In genomic region chr13:110509971-110510786, GRCh38 we compare ENCODE assay signal across 8 cellular contexts. TPM values are rescaled to one million over a fixed set of nuclear protein-coding genes. Genes with fewer than 3 reads are reported as not detected.
DNase-seq lines count a peak whose midpoint lies in the region; ATAC-seq and TF ChIP-seq lines count a peak whose summit lies in the region.

No MANE protein-coding gene starts in this region.

- no peaks in the 10 kb centered on the region for H3F3A ChIP-seq in GM23338 (replicated peaks; ENCODE audit: low read depth)

- H3K36me3 Mint-ChIP-seq in GM23338 (ENCODE audit: low read depth), result peaks cover 30% of the 10 kb centered on the region

- no peaks in the 10 kb centered on the region for H3K9me3 Mint-ChIP-seq in GM23338

- H4K20me1 ChIP-seq in GM23338 (replicated peaks; ENCODE audit: insufficient read depth), result no peaks in the 10 kb centered on the region

- no peak overlapping the region for H2AFZ ChIP-seq in GM23338

- no peak for TF ChIP-seq CTCF in GM23338 (conservative IDR thresholded peaks at IDR 0.05; ENCODE audit: low read depth in 2 of 2)

- H3K36me3 ChIP-seq in GM23338 (ENCODE audit: insufficient read depth) (peaks cover 3% of the 10 kb centered on the region; the same call in 1 of the 2 replicates), H7 (replicated peaks; ENCODE audit: control insufficient read depth, insufficient read depth, low read length) (peaks cover 16% of the 10 kb centered on the region)

- no peaks in the 10 kb centered on the region for H3K4me1 ChIP-seq in GM23338 (ENCODE audit: insufficient read depth)

- H3K27me3 ChIP-seq in GM23338 (ENCODE audit: insufficient read depth) (no peaks in the 10 kb centered on the region), H7 (ENCODE audit: control insufficient read depth, insufficient read depth, low read length) (no peaks in the 10 kb centered on the region)

- H3K4me1 Mint-ChIP-seq in GM23338, result peaks cover 7% of the 10 kb centered on the region

- H3K79me2 ChIP-seq in GM23338 (replicated peaks; ENCODE audit: insufficient read depth), result no peaks in the 10 kb centered on the region

- no peak overlapping the region for H3K4me3 ChIP-seq in GM23338
- no peak overlapping the region for H3K4me3 ChIP-seq in H7 (ENCODE audit: insufficient read depth, low read depth, low read length)

- no peak overlapping the region for H3K27ac Mint-ChIP-seq in GM23338

- H3K27me3 Mint-ChIP-seq in GM23338 (ENCODE audit: insufficient read depth, low read depth, poor library complexity), result peaks cover 7% of the 10 kb centered on the region

- no peak overlapping the region for H3K4me3 Mint-ChIP-seq in GM23338

- no peaks in the 10 kb centered on the region for H3K9me2 ChIP-seq in GM23338 (ENCODE audit: insufficient read depth)

- ATAC-seq in GM23338 (peak; percentile 47), HG03571 (IDR thresholded peaks at IDR 0.05; ENCODE audit: unreplicated experiment) (no peak)

- peak overlapping the region; percentile 63; the same call in 1 of the 2 replicates for H3K27ac ChIP-seq in GM23338 (ENCODE audit: low read depth)

- DNase-seq in GM03348 (ENCODE audit: low spot score) (peak; percentile 33), GM23338 (ENCODE audit: low spot score) (no peak), OCI-M1 (lab: John Stamatoyannopoulos, UW) (peak; percentile 96), islet precursor cell (peak; percentile 73), midbrain (lab: John Stamatoyannopoulos, UW) (no peak), H7 (no peak), NCI-H2029 (lab: John Stamatoyannopoulos, UW) (no peak)

- H3K4me2 ChIP-seq in GM23338, result no peak overlapping the region

TF ChIP-seq in GM23338, 12 proteins besides CTCF, POLR2A, EP300 and RAD21:
- no peak for TF ChIP-seq ZNF331 (CRISPR knock-in tag; IDR thresholded peaks at IDR 0.05; ENCODE audit: low read depth)
- no peak for TF ChIP-seq ETS1 (IDR thresholded peaks at IDR 0.05)
- no peak for TF ChIP-seq POLR2AphosphoS5 (IDR thresholded peaks at IDR 0.05; ENCODE audit: low read depth)
TF ChIP-seq in GM23338: peak in this region for 0.

RNA-seq across cellular contexts. Expression of gene RAB20, which starts 51.3 kb away (rescaled TPM):
- total RNA-seq in GM23338 (2014; rRNA removed; shearing (Covaris generic)), result 26.6 and 32.1 TPM in 2 replicates
- 11.8 and 12.3 TPM in 2 replicates for polyA plus RNA-seq in GM23338 (2016; fragmentation: Nextera tagmentation; extraction: Ambion mirVana)
- 12.1 and 20.8 TPM in 2 replicates for total RNA-seq in H7 (2014; rRNA removed; shearing (Covaris generic))

Comparison
In these comparisons a context has a peak if more than half of its experiments do, and no peak if none do; other contexts are left out.
1. DNase-seq: peak in GM03348 (single experiment), OCI-M1 (single experiment) and islet precursor cell (single experiment); none in GM23338 (single experiment), midbrain (single experiment), H7 (single experiment) and NCI-H2029 (single experiment).